ENCODE assay signal across 28 cellular contexts in the genomic region with DNA sequence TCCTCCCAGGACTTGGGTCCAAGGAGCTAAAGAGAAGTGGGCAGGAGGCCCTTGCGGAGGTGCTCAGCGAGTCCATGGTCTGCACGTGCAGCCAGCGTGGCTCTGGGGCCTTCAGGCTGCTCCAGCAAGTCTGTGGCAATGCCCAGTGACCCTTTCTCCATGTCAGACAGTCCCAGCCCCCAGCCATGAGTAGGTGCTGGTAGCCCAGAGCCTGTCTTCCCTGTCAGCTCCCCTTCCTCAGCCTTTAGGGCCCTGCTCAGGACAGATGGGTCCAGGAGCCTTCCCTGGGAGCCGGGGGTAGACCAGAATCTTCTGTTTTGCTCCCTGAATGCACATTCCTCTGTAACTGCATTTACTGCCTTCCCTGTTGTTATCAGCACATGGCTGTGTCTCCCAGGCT.
"Had no signal": no experiment of that assay in that cellular context is flagged by ENCODE, and none has a peak within 500 bp of the region (broad histone marks: within the 10 kb centered on the region; RNA-seq: fewer than 3 reads in every experiment).

No MANE protein-coding gene starts in this region.

- H3K9me3 ChIP-seq: ascending aorta, SJCRH30, SK-N-SH had no signal

- H3K27me3 ChIP-seq: ascending aorta, SJCRH30 had no signal

- H3K4me3 Mint-ChIP-seq: activated CD8-positive, alpha-beta T cell treated with anti-CD3 and anti-CD28 coated beads for 36 hours; activated naive CD4-positive, alpha-beta T cell treated with anti-CD3 and anti-CD28 coated beads, Interleukin-2, amount 50 U/mL, for 24 hours; activated naive CD8-positive, alpha-beta T cell treated with anti-CD3 and anti-CD28 coated beads, Interleukin-2, amount 50 U/mL, for 24 hours; brain; T-helper 1 cell treated with Interleukin-12 subunit alpha and Interleukin-12 subunit beta and Interleukin-4 antibody, amounts not matched to agents 30 μg/mL and 1 μg/mL, for 36 hours had no signal

- H3K36me3 Mint-ChIP-seq: activated naive CD4-positive, alpha-beta T cell treated with anti-CD3 and anti-CD28 coated beads, Interleukin-2, amount 50 U/mL, for 24 hours; brain had no signal

- DNase-seq: activated CD4-positive, alpha-beta T cell treated with anti-CD3 and anti-CD28 coated beads for 4 hours; activated CD8-positive, alpha-beta memory T cell treated with anti-CD3 and anti-CD28 coated beads, Interleukin-2, amount 50 U/mL, for 4 hours; activated CD8-positive, alpha-beta T cell treated with anti-CD3 and anti-CD28 coated beads for 36 hours; activated naive CD8-positive, alpha-beta T cell treated with anti-CD3 and anti-CD28 coated beads, Interleukin-2, amount 50 U/mL, for 24 hours; activated T-cell treated with anti-CD3 and anti-CD28 coated beads, Interleukin-2, amount 50 U/mL, for 1 hour; amniotic stem cell; IMR-90; KBM-7; NCI-H1092; NCI-H1417 treated with DMSO at 0.1 percent for 48 hours; NCI-H1694; NCI-H2029; NCI-H2107; NCI-H2171 treated with DMSO at 0.1 percent for 48 hours; NCI-H226; NCI-H526 treated with DMSO at 0.1 percent for 48 hours; NCI-H82; RPMI8226; SJCRH30; SK-N-SH; SW 1271 had no signal

- H3K4me1 Mint-ChIP-seq: activated naive CD4-positive, alpha-beta T cell treated with anti-CD3 and anti-CD28 coated beads, Interleukin-2, amount 50 U/mL, for 24 hours; activated naive CD8-positive, alpha-beta T cell treated with anti-CD3 and anti-CD28 coated beads, Interleukin-2, amount 50 U/mL, for 24 hours; brain had no signal

- H3K27me3 Mint-ChIP-seq: activated CD8-positive, alpha-beta T cell treated with anti-CD3 and anti-CD28 coated beads for 36 hours; activated naive CD4-positive, alpha-beta T cell treated with anti-CD3 and anti-CD28 coated beads, Interleukin-2, amount 50 U/mL, for 24 hours; activated naive CD8-positive, alpha-beta T cell treated with anti-CD3 and anti-CD28 coated beads, Interleukin-2, amount 50 U/mL, for 24 hours had no signal

- H3K4me3 ChIP-seq: ascending aorta, SJCRH30 had no signal

- H3K4me1 ChIP-seq: ascending aorta, SJCRH30 had no signal

- H3K9me3 Mint-ChIP-seq: activated CD8-positive, alpha-beta T cell treated with anti-CD3 and anti-CD28 coated beads for 36 hours; activated naive CD4-positive, alpha-beta T cell treated with anti-CD3 and anti-CD28 coated beads, Interleukin-2, amount 50 U/mL, for 24 hours had no signal

- H3K9ac ChIP-seq: SK-N-SH had no signal

- H3K27ac ChIP-seq: ascending aorta, SJCRH30 had no signal

- H3K36me3 ChIP-seq: ascending aorta, SJCRH30 had no signal

- H3K27ac Mint-ChIP-seq: activated CD8-positive, alpha-beta T cell treated with anti-CD3 and anti-CD28 coated beads for 36 hours; activated naive CD4-positive, alpha-beta T cell treated with anti-CD3 and anti-CD28 coated beads, Interleukin-2, amount 50 U/mL, for 24 hours; activated naive CD8-positive, alpha-beta T cell treated with anti-CD3 and anti-CD28 coated beads, Interleukin-2, amount 50 U/mL, for 24 hours; brain; T-helper 1 cell treated with Interleukin-12 subunit alpha and Interleukin-12 subunit beta and Interleukin-4 antibody, amounts not matched to agents 30 μg/mL and 1 μg/mL, for 36 hours had no signal

- H3K4me2 ChIP-seq: SK-N-SH had no signal

- ATAC-seq: activated CD4-positive, CD25-positive, alpha-beta regulatory T cell treated with anti-CD3 and anti-CD28 coated beads, Interleukin-2, amount 50 U/mL, for 24 hours; activated CD8-positive, alpha-beta T cell treated with anti-CD3 and anti-CD28 coated beads for 36 hours; activated naive CD8-positive, alpha-beta T cell treated with anti-CD3 and anti-CD28 coated beads, Interleukin-2, amount 50 U/mL, for 24 hours; Panc1; Right ventricle myocardium inferior had no signal
